ENCODE assay signal across 8 cellular contexts in the genomic region with DNA sequence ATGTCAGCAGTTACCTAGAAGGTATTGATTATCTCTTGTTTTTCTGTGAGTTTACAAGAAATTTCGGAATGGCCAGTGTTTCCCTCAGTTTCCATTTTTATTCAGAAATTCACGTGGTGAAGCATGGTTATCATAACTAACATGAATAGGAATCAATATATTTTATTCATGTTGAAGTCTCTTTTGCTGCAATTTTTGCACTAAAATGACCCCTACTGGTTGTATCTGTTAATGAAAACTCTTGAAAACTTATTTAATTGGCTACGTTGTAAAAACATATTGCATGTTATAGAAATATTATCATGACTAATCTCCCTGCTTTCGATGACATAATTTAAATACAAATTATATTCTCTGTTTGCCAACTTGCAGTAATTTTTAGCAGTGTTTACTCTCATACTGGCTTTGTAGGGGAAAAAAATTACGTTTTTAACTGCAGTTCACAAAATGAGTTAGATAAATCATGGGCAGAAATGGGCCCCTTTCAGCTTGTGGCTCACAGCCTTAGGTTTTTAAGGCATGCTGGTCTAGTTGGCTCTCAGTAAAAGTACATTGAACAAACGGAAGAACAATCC. TPM values are rescaled to one million over a fixed set of nuclear protein-coding genes. Genes with fewer than 3 reads are reported as not detected.
A peak's percentile ranks its signal among the peaks of the same experiment; 100 is the strongest.
DNase-seq lines count a peak whose midpoint lies in the region; ATAC-seq and TF ChIP-seq lines count a peak whose summit lies in the region.

No MANE protein-coding gene starts in this region.

- H2AK5ac ChIP-seq in trophoblast cell (ENCODE audit: low read length): no peak overlapping the region

- DNase-seq in CD8-positive, alpha-beta memory T cell: no peak
- DNase-seq in LNCaP clone FGC (ENCODE audit: low read depth) (no peak), dermis blood vessel endothelial cell (peak; percentile 36), trophoblast cell (peak in 1 of 2 donors; percentile 45), T-helper 1 cell (no peak)
- DNase-seq in activated naive CD4-positive, alpha-beta T cell treated with anti-CD3 and anti-CD28 coated beads for 36 hours: no peak
- DNase-seq in stimulated activated CD4-positive, alpha-beta T cell treated with anti-CD3 and anti-CD28 coated beads, Interleukin-2, amount 100 ng/mL, for 48 hours: no peak

- peaks cover 0 to 5% (median 0%) of the 10 kb centered on the region in 3 donors for H3K36me3 Mint-ChIP-seq in CD8-positive, alpha-beta memory T cell
- no peaks in the 10 kb centered on the region for H3K36me3 Mint-ChIP-seq in activated naive CD4-positive, alpha-beta T cell treated with anti-CD3 and anti-CD28 coated beads for 36 hours (ENCODE audit: low read depth)

- H3K27ac ChIP-seq in CD8-positive, alpha-beta memory T cell (ENCODE audit: low read depth, low read length): no peak overlapping the region
- no peak overlapping the region for H3K27ac ChIP-seq in trophoblast cell (ENCODE audit: low read depth, low read length)

- H3K27ac Mint-ChIP-seq in CD8-positive, alpha-beta memory T cell: peak overlapping the region in 1 of 8 donors; percentile 17
- no peak overlapping the region for H3K27ac Mint-ChIP-seq in activated naive CD4-positive, alpha-beta T cell treated with anti-CD3 and anti-CD28 coated beads for 36 hours

- H3K4me1 ChIP-seq in CD8-positive, alpha-beta memory T cell (ENCODE audit: insufficient read depth, low read length): peaks cover 20% of the 10 kb centered on the region
- H3K4me1 ChIP-seq in trophoblast cell (ENCODE audit: control insufficient read depth in 1 of 2, insufficient read depth in 2 of 2, low read length in 2 of 2): peaks cover 2 to 12% of the 10 kb centered on the region in 2 experiments

- H2AFZ ChIP-seq in trophoblast cell (ENCODE audit: insufficient read depth, low read length, poor library complexity): no peak overlapping the region

- no peaks in the 10 kb centered on the region for H3K36me3 ChIP-seq in CD8-positive, alpha-beta memory T cell (ENCODE audit: insufficient read depth, low read length)
- no peaks in the 10 kb centered on the region for H3K36me3 ChIP-seq in trophoblast cell (ENCODE audit: control insufficient read depth in 1 of 2, insufficient read depth in 2 of 2, low read length in 2 of 2)

- H3K4ac ChIP-seq in trophoblast cell (ENCODE audit: low read depth, low read length): peak overlapping the region; percentile 80

- ATAC-seq in GM21737 (IDR thresholded peaks at IDR 0.05; ENCODE audit: unreplicated experiment): no peak

- peaks cover 4% of the 10 kb centered on the region for H3K27me3 ChIP-seq in CD8-positive, alpha-beta memory T cell (ENCODE audit: insufficient read depth, low read length, poor library complexity, severe bottlenecking)
- no peaks in the 10 kb centered on the region for H3K27me3 ChIP-seq in trophoblast cell (ENCODE audit: insufficient read depth, low read length)

- intact Hi-C loops in activated naive CD4-positive, alpha-beta T cell treated with anti-CD3 and anti-CD28 coated beads for 36 hours (cut with micrococcal nuclease): loop anchor here (1.0 to 5.0 kb wide), 3 partner anchors 113 to 963 kb away; a partner anchor contains a TSS

- POLR2A ChIA-PET in CD8-positive, alpha-beta memory T cell (lab: Charles Lee): no interaction called here

- H4K12ac ChIP-seq in trophoblast cell (ENCODE audit: low read depth, low read length): no peak overlapping the region

- no peak overlapping the region for H3K23ac ChIP-seq in trophoblast cell (ENCODE audit: low read length)

- H3K9me3 ChIP-seq in CD8-positive, alpha-beta memory T cell (ENCODE audit: low read length): no peaks in the 10 kb centered on the region
- no peaks in the 10 kb centered on the region for H3K9me3 ChIP-seq in trophoblast cell (ENCODE audit: insufficient read depth, low read depth, low read length)

- no peak overlapping the region for H2BK5ac ChIP-seq in trophoblast cell (ENCODE audit: low read depth, low read length, poor library complexity)

- no peak overlapping the region for H3K4me2 ChIP-seq in trophoblast cell (ENCODE audit: low read length)

- no peak overlapping the region for H2BK120ac ChIP-seq in trophoblast cell (ENCODE audit: insufficient read depth, low read length, poor library complexity)

- peaks cover 22% of the 10 kb centered on the region for H3K79me1 ChIP-seq in trophoblast cell (ENCODE audit: low read length)

- H3K27me3 Mint-ChIP-seq in CD8-positive, alpha-beta memory T cell: peaks cover 4 to 7% of the 10 kb centered on the region in 2 donors
- H3K27me3 Mint-ChIP-seq in activated naive CD4-positive, alpha-beta T cell treated with anti-CD3 and anti-CD28 coated beads for 36 hours (ENCODE audit: low read depth): peaks cover 40% of the 10 kb centered on the region

- WGBS in trophoblast cell (ENCODE audit: extremely low coverage, insufficient coverage, insufficient read length): no CpG with 5 or more reads among the region's 6 CpGs

- no peak overlapping the region for H3K4me3 ChIP-seq in CD8-positive, alpha-beta memory T cell (ENCODE audit: low read length)
- H3K4me3 ChIP-seq in LNCaP clone FGC (ENCODE audit: low read depth, low read length): no peak overlapping the region
- H3K4me3 ChIP-seq in trophoblast cell (ENCODE audit: low read depth, low read length): no peak overlapping the region

- no peak overlapping the region for H3K9ac ChIP-seq in trophoblast cell (ENCODE audit: low read length)

- H4K91ac ChIP-seq in trophoblast cell (ENCODE audit: low read depth, low read length): no peak overlapping the region

- no peaks in the 10 kb centered on the region for H3K9me3 Mint-ChIP-seq in CD8-positive, alpha-beta memory T cell
- H3K9me3 Mint-ChIP-seq in activated naive CD4-positive, alpha-beta T cell treated with anti-CD3 and anti-CD28 coated beads for 36 hours: no peaks in the 10 kb centered on the region

- CTCF ChIA-PET in CD8-positive, alpha-beta memory T cell (lab: Charles Lee): no interaction called here
- CTCF ChIA-PET in activated naive CD4-positive, alpha-beta T cell treated with anti-CD3 and anti-CD28 coated beads for 36 hours (lab: Charles Lee): no interaction called here

- H3K18ac ChIP-seq in trophoblast cell (ENCODE audit: low read length): no peak overlapping the region

- H4K8ac ChIP-seq in trophoblast cell (ENCODE audit: low read depth, low read length): no peak overlapping the region

- H2BK12ac ChIP-seq in trophoblast cell (ENCODE audit: low read length): no peak overlapping the region

- H3K14ac ChIP-seq in trophoblast cell (ENCODE audit: low read length): no peak overlapping the region

- peak; percentile 21; the same call in 1 of the 2 replicates for TF ChIP-seq CTCF in LNCaP clone FGC (IDR thresholded peaks at IDR 0.05; ENCODE audit: control insufficient read depth, extremely low read depth, insufficient read depth)

- peak overlapping the region in 5 of 7 donors; percentile 46 to 92 (median 54) for H3K4me3 Mint-ChIP-seq in CD8-positive, alpha-beta memory T cell
- no peak overlapping the region for H3K4me3 Mint-ChIP-seq in activated naive CD4-positive, alpha-beta T cell treated with anti-CD3 and anti-CD28 coated beads for 36 hours

- peaks cover 28 to 34% (median 31%) of the 10 kb centered on the region in 3 donors for H3K4me1 Mint-ChIP-seq in CD8-positive, alpha-beta memory T cell
- peaks cover 16% of the 10 kb centered on the region for H3K4me1 Mint-ChIP-seq in activated naive CD4-positive, alpha-beta T cell treated with anti-CD3 and anti-CD28 coated beads for 36 hours (ENCODE audit: low read depth)

- peaks cover 34% of the 10 kb centered on the region for H3K79me2 ChIP-seq in trophoblast cell (ENCODE audit: control insufficient read depth, insufficient read depth, low read length, poor library complexity)

RNA-seq across cellular contexts. Expression of a gene that starts 3.5 kb away (rescaled TPM):
- total RNA-seq in CD8-positive, alpha-beta memory T cell: 10 to 100 TPM; 10.7 to 11.1 TPM
- 2.5 TPM for polyA plus RNA-seq in CD8-positive, alpha-beta memory T cell
- total RNA-seq in dermis blood vessel endothelial cell: 765 and 891 TPM in 2 replicates
- 49.0 and 54.7 TPM in 2 replicates for polyA plus RNA-seq in trophoblast cell (2013)
- 1 to 10 TPM; 3.1 to 3.3 TPM for total RNA-seq in activated naive CD4-positive, alpha-beta T cell treated with anti-CD3 and anti-CD28 coated beads for 36 hours

Comparison
In these comparisons a context has a peak if more than half of its experiments do, and no peak if none do; other contexts are left out.
1. RNA of a gene that starts 3.5 kb away (total RNA-seq): 765 to 891 TPM in dermis blood vessel endothelial cell; 10.7 to 11.1 TPM in CD8-positive, alpha-beta memory T cell and 3.1 to 3.3 TPM in activated naive CD4-positive, alpha-beta T cell treated with anti-CD3 and anti-CD28 coated beads for 36 hours; every median in the first group is over 10 times any median in the second.